1 cellular context compared by ENCODE assay signal in genomic region chr22:17785185-17786184, GRCh38.
TF ChIP-seq lines count a peak whose summit lies in the region.

No MANE protein-coding gene starts in this region.

TF ChIP-seq in HepG2, 621 proteins besides CTCF, POLR2A, EP300 and RAD21 (continued from another document):
- TF ChIP-seq ZBTB34 (CRISPR knock-in tag; IDR thresholded peaks at IDR 0.05): no peak
- TF ChIP-seq, protein P1, sequence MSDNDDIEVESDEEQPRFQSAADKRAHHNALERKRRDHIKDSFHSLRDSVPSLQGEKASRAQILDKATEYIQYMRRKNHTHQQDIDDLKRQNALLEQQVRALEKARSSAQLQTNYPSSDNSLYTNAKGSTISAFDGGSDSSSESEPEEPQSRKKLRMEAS (IDR thresholded peaks at IDR 0.05): peak; percentile 75
- peak; percentile 37; the same call in 1 of the 2 replicates for TF ChIP-seq GABPB1 (CRISPR knock-in tag; IDR thresholded peaks at IDR 0.05)
- TF ChIP-seq ZNF574 (CRISPR knock-in tag; IDR thresholded peaks at IDR 0.05): peak; percentile 49; the same call in 1 of the 2 replicates
- TF ChIP-seq, protein P2, sequence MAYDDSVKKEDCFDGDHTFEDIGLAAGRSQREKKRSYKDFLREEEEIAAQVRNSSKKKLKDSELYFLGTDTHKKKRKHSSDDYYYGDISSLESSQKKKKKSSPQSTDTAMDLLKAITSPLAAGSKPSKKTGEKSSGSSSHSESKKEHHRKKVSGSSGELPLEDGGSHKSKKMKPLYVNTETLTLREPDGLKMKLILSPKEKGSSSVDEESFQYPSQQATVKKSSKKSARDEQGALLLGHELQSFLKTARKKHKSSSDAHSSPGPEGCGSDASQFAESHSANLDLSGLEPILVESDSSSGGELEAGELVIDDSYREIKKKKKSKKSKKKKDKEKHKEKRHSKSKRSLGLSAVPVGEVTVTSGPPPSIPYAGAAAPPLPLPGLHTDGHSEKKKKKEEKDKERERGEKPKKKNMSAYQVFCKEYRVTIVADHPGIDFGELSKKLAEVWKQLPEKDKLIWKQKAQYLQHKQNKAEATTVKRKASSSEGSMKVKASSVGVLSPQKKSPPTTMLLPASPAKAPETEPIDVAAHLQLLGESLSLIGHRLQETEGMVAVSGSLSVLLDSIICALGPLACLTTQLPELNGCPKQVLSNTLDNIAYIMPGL (CRISPR knock-in tag; IDR thresholded peaks at IDR 0.05; ENCODE audit: borderline replicate concordance in 1 of 2, low read depth in 1 of 2): peak in 1 of 2 experiments; percentile 51; a peak in 1 of 4 replicates
- TF ChIP-seq, protein P3, sequence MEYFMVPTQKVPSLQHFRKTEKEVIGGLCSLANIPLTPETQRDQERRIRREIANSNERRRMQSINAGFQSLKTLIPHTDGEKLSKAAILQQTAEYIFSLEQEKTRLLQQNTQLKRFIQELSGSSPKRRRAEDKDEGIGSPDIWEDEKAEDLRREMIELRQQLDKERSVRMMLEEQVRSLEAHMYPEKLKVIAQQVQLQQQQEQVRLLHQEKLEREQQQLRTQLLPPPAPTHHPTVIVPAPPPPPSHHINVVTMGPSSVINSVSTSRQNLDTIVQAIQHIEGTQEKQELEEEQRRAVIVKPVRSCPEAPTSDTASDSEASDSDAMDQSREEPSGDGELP (IDR thresholded peaks at IDR 0.05; ENCODE audit: borderline replicate concordance, low read depth): peak; percentile 19; the same call in 1 of the 2 replicates
- TF ChIP-seq SAP130 (CRISPR knock-in tag; IDR thresholded peaks at IDR 0.05; ENCODE audit: low read depth): peak; percentile 34; the same call in 1 of the 2 replicates
- TF ChIP-seq HOXD1 (CRISPR knock-in tag; IDR thresholded peaks at IDR 0.05): no peak
- TF ChIP-seq AGO2 (optimal IDR thresholded peaks at IDR 0.05; ENCODE audit: low read depth, low read length): peak; percentile 68
- peak; percentile 24; the same call in 1 of the 3 replicates for TF ChIP-seq MXI1 (IDR thresholded peaks at IDR 0.05; ENCODE audit: borderline replicate concordance, low read depth, low read length)
